2 cellular contexts compared by ENCODE assay signal in genomic region chr12:116735951-116736599, GRCh38.
TF ChIP-seq lines count a peak whose summit lies in the region.

No MANE protein-coding gene starts in this region.

TF ChIP-seq in SK-N-SH, 30 proteins besides CTCF, POLR2A, EP300 and RAD21 (continued from another document):
- TF ChIP-seq USF2 (IDR thresholded peaks at IDR 0.05; ENCODE audit: borderline replicate concordance, low read depth, low read length): no peak
- no peak for TF ChIP-seq PBX3 (IDR thresholded peaks at IDR 0.05)
- TF ChIP-seq NRF1 (IDR thresholded peaks at IDR 0.05; ENCODE audit: low read depth, low read length): no peak
- TF ChIP-seq SIN3A (IDR thresholded peaks at IDR 0.05; ENCODE audit: borderline replicate concordance, low read depth, low read length): no peak
- no peak for TF ChIP-seq FOXM1 (IDR thresholded peaks at IDR 0.05; ENCODE audit: low read depth)
- TF ChIP-seq GABPA (IDR thresholded peaks at IDR 0.05; ENCODE audit: low read depth): no peak

TF ChIP-seq in SK-N-SH treated with all-trans-retinoic acid at 6 μM for 48 hours, 23 proteins besides CTCF, POLR2A, EP300 and RAD21 (continued from another document):
- TF ChIP-seq ZC3H10 (CRISPR knock-in tag; IDR thresholded peaks at IDR 0.05) (no peak), TSHZ2 (CRISPR knock-in tag; IDR thresholded peaks at IDR 0.05) (no peak), SNAI2 (CRISPR knock-in tag; IDR thresholded peaks at IDR 0.05) (no peak), ZNF8 (CRISPR knock-in tag; IDR thresholded peaks at IDR 0.05) (no peak), OSR1 (CRISPR knock-in tag; IDR thresholded peaks at IDR 0.05) (no peak)
TF ChIP-seq in SK-N-SH treated with all-trans-retinoic acid at 6 μM for 48 hours: peak in this region for 0.
